Comparison of ENCODE assay signal across 8 cellular contexts in genomic region chr16:27547134-27547533, GRCh38. TPM values are rescaled to one million over a fixed set of nuclear protein-coding genes. Genes with fewer than 3 reads are reported as not detected.
DNase-seq lines count a peak whose midpoint lies in the region; ATAC-seq, FAIRE-seq and TF ChIP-seq lines count a peak whose summit lies in the region.

No MANE protein-coding gene starts in this region.

- BruUV-seq in Calu3 (replicated peaks; lab: Mats Ljungman, UMichigan): no TSS peak

- peaks cover 35% of the 10 kb centered on the region for H3K4me1 Mint-ChIP-seq in Calu3 (ENCODE audit: low read depth, unreplicated experiment)
- peaks cover 29 to 54% (median 42%) of the 10 kb centered on the region in 4 donors for H3K4me1 Mint-ChIP-seq in naive thymus-derived CD8-positive, alpha-beta T cell
- H3K4me1 Mint-ChIP-seq in CD14-positive monocyte: peaks cover 31% of the 10 kb centered on the region

- no peak for ATAC-seq in naive thymus-derived CD8-positive, alpha-beta T cell
- no peak for ATAC-seq in GM18868 (IDR thresholded peaks at IDR 0.05; ENCODE audit: unreplicated experiment)

- no peaks in the 10 kb centered on the region for H3K9me3 Mint-ChIP-seq in Calu3 (ENCODE audit: low read depth, unreplicated experiment)
- no peaks in the 10 kb centered on the region for H3K9me3 Mint-ChIP-seq in naive thymus-derived CD8-positive, alpha-beta T cell
- H3K9me3 Mint-ChIP-seq in CD14-positive monocyte: peaks cover 0 to 3% (median 0%) of the 10 kb centered on the region in 7 donors

- H3K27me3 ChIP-seq in bronchial epithelial cell (ENCODE audit: control insufficient read depth, insufficient read depth, low read length): no peaks in the 10 kb centered on the region

- H3K4me3 ChIP-seq in bronchial epithelial cell (ENCODE audit: low read depth, low read length): no peak overlapping the region

- POLR2A ChIA-PET in naive thymus-derived CD8-positive, alpha-beta T cell (lab: Charles Lee): no interaction called here

- TF ChIP-seq CTCF in Calu3 (IDR thresholded peaks at IDR 0.05; ENCODE audit: unreplicated experiment): no peak
- no peak for TF ChIP-seq CTCF in bronchial epithelial cell (IDR thresholded peaks at IDR 0.05; ENCODE audit: insufficient read depth, low read length, severe bottlenecking)
- TF ChIP-seq CTCF in CD14-positive monocyte (IDR thresholded peaks at IDR 0.05): no peak

- H3K27me3 Mint-ChIP-seq in Calu3 (ENCODE audit: unreplicated experiment) (no peaks in the 10 kb centered on the region), CD14-positive monocyte (ENCODE audit: low read depth in 3 of 3) (peaks cover 0 to 1% (median 0%) of the 10 kb centered on the region in 3 donors)
- H3K27me3 Mint-ChIP-seq in naive thymus-derived CD8-positive, alpha-beta T cell: no peaks in the 10 kb centered on the region

- H3K4me3 Mint-ChIP-seq in Calu3 (ENCODE audit: low read depth, unreplicated experiment) (no peak overlapping the region), CD14-positive monocyte (no peak overlapping the region)
- H3K4me3 Mint-ChIP-seq in naive thymus-derived CD8-positive, alpha-beta T cell: peak overlapping the region in 5 of 10 donors; percentile 13 to 48 (median 18)

- H3K27ac Mint-ChIP-seq in Calu3 (ENCODE audit: unreplicated experiment) (peak overlapping the region; percentile 32), CD14-positive monocyte (peak overlapping the region in 3 of 7 donors; percentile 2 to 64 (median 32))
- peak overlapping the region in 6 of 10 donors; percentile 48 to 100 (median 64) for H3K27ac Mint-ChIP-seq in naive thymus-derived CD8-positive, alpha-beta T cell

- peaks cover 12% of the 10 kb centered on the region for H3K36me3 ChIP-seq in bronchial epithelial cell (ENCODE audit: control insufficient read depth, insufficient read depth, low read length)

- intact Hi-C loops in Calu3 (cut with micrococcal nuclease; ENCODE audit: unreplicated experiment) (no loop called here), CD14-positive monocyte (cut with micrococcal nuclease) (loop anchor here in 1 of 2 donors (10.0 kb wide), 1 partner anchor 342 kb away; the partner anchor contains the start of gene KDM8)

- H3K36me3 Mint-ChIP-seq in Calu3 (ENCODE audit: insufficient read depth, unreplicated experiment): peaks cover 48% of the 10 kb centered on the region
- peaks cover 0 to 43% (median 18%) of the 10 kb centered on the region in 3 donors for H3K36me3 Mint-ChIP-seq in naive thymus-derived CD8-positive, alpha-beta T cell
- peaks cover 35 to 43% of the 10 kb centered on the region in 2 donors for H3K36me3 Mint-ChIP-seq in CD14-positive monocyte

- CTCF ChIA-PET in Calu3 (lab: Charles Lee): no interaction called here

- FAIRE-seq in bronchial epithelial cell (lab: Jason Lieb, UNC): no peak

- no peak for DNase-seq in Calu3
- DNase-seq in HUDEP-2 (lab: John Stamatoyannopoulos, UW; ENCODE audit: unreplicated experiment in 76 of 76): peak in 39 of 76 experiments; percentile 2 to 69 (median 20)
- peak; percentile 73 for DNase-seq in bronchial epithelial cell (ENCODE audit: low read depth)
- DNase-seq in naive thymus-derived CD8-positive, alpha-beta T cell: no peak
- DNase-seq in NCI-H146 treated with DMSO at 0.1 percent for 48 hours (lab: John Stamatoyannopoulos, UW; ENCODE audit: unreplicated experiment): no peak
- DNase-seq in CD14-positive monocyte (ENCODE audit: low spot score): no peak
- no peak for DNase-seq in stimulated activated CD4-positive, alpha-beta T cell treated with anti-CD3 and anti-CD28 coated beads, Interleukin-2, amount 100 ng/mL, for 48 hours

RNA-seq across cellular contexts. Expression of gene GTF3C1, which starts 2.6 kb away (rescaled TPM):
- 88.5 and 90.9 TPM in 2 replicates for total RNA-seq in Calu3 (2022)
- 40.8 and 58.5 TPM in 2 replicates for total RNA-seq in bronchial epithelial cell
- total RNA-seq in naive thymus-derived CD8-positive, alpha-beta T cell: 10 to 100 TPM; 56.4 to 56.6 TPM
- 10 to 100 TPM; 25.8 to 36.1 (median 26.9) TPM for polyA plus RNA-seq in naive thymus-derived CD8-positive, alpha-beta T cell
- polyA plus RNA-seq in CD14-positive monocyte: 10 to 100 TPM in 1 of 2 donors, 1 to 10 TPM in 1; 7.0 to 12.8 TPM

RNA-seq across cellular contexts. Expression of gene KATNIP, which starts 2.8 kb away (rescaled TPM):
- 37.8 and 46.9 TPM in 2 replicates for total RNA-seq in Calu3 (2022)
- total RNA-seq in bronchial epithelial cell: 14.7 and 21.8 TPM in 2 replicates
- total RNA-seq in naive thymus-derived CD8-positive, alpha-beta T cell: 10 to 100 TPM; 17.0 to 23.4 TPM
- 1 to 10 TPM; 1.3 to 3.4 (median 1.9) TPM for polyA plus RNA-seq in naive thymus-derived CD8-positive, alpha-beta T cell
- 1 to 10 TPM; 2.4 to 5.0 TPM for polyA plus RNA-seq in CD14-positive monocyte

Comparison
In these comparisons a context has a peak if more than half of its experiments do, and no peak if none do; other contexts are left out.
1. DNase-seq: peak in HUDEP-2 (39 of 76) and bronchial epithelial cell (single experiment); none in Calu3 (single experiment), naive thymus-derived CD8-positive, alpha-beta T cell (0 of 10), NCI-H146 treated with DMSO at 0.1 percent for 48 hours (single experiment), CD14-positive monocyte (single experiment) and stimulated activated CD4-positive, alpha-beta T cell treated with anti-CD3 and anti-CD28 coated beads, Interleukin-2, amount 100 ng/mL, for 48 hours (0 of 2).